31 cellular contexts compared by ENCODE assay signal in genomic region chr5:59412428-59412827, GRCh38.
"Had no signal": no experiment of that assay in that cellular context is flagged by ENCODE, and none has a peak within 500 bp of the region (broad histone marks: within the 10 kb centered on the region; RNA-seq: fewer than 3 reads in every experiment).

No MANE protein-coding gene starts in this region.

- H3K9me3 ChIP-seq: lower lobe of right lung, neutrophil, testis, thyroid gland, vagina had no signal

- H3K4me1 ChIP-seq: lower lobe of right lung, neural progenitor cell, parathyroid adenoma, testis, thyroid gland, upper lobe of left lung, vagina had no signal

- H3K9ac ChIP-seq: neural progenitor cell, parathyroid adenoma had no signal

- H3K27me3 Mint-ChIP-seq: stimulated activated memory B cell treated with anti-CD40 and anti-IgM and Interleukin-4, amounts not matched to agents 10 μg/mL and 1 μg/mL and 100 μg/mL, for 72 hours had no signal

- H3K27ac Mint-ChIP-seq: naive thymus-derived CD8-positive, alpha-beta T cell; nephron; neural progenitor cell; stimulated activated memory B cell treated with anti-CD40 and anti-IgM and Interleukin-4, amounts not matched to agents 10 μg/mL and 1 μg/mL and 100 μg/mL, for 72 hours; stimulated activated naive CD8-positive, alpha-beta T cell treated with anti-CD3 and anti-CD28 coated beads, Interleukin-15, amount 100 ng/mL, for 72 hours had no signal

- DNase-seq: hippocampal formation; kidney glomerular epithelial cell; left cardiac atrium; left ventricle myocardium superior; lower lobe of right lung; mammary epithelial cell; mesenchymal stem cell; naive thymus-derived CD8-positive, alpha-beta T cell; occipital lobe; retina; right cardiac atrium; sigmoid colon; stimulated activated CD4-positive, alpha-beta T cell treated with anti-CD3 and anti-CD28 coated beads, Interleukin-1b, Interleukin-23, amount 100 ng/mL, for 48 hours; stimulated activated CD4-positive, alpha-beta T cell treated with anti-CD3 and anti-CD28 coated beads, Interleukin-2, amount 100 ng/mL, for 48 hours; stimulated activated CD4-positive, alpha-beta T cell treated with anti-CD3 and anti-CD28 coated beads, Interleukin-4, amount 100 ng/mL, for 4 hours; stimulated activated CD8-positive, alpha-beta memory T cell treated with anti-CD3 and anti-CD28 coated beads, Interleukin-4, amount 100 ng/mL, for 48 hours; stimulated activated naive CD4-positive, alpha-beta T cell treated with Interleukin-2 at 50 U/mL for 16 hours; stimulated activated naive CD8-positive, alpha-beta T cell treated with anti-CD3 and anti-CD28 coated beads, Interleukin-15, amount 100 ng/mL, for 72 hours; substantia nigra; testis; thyroid gland; transverse colon had no signal

- H3K4me3 ChIP-seq: lower lobe of right lung, neural progenitor cell, sigmoid colon, smooth muscle cell, testis, thyroid gland, transverse colon, upper lobe of left lung, vagina had no signal

- H3K27ac ChIP-seq: lower lobe of right lung, neural progenitor cell, neutrophil, parathyroid adenoma, sigmoid colon, testis, thyroid gland, transverse colon, upper lobe of left lung, vagina had no signal

- H3K27me3 ChIP-seq: neural progenitor cell, neutrophil, sigmoid colon, testis, thyroid gland, transverse colon, upper lobe of left lung, vagina had no signal

- H3K36me3 ChIP-seq: lower lobe of right lung, neural progenitor cell, neutrophil, sigmoid colon, thyroid gland, transverse colon, upper lobe of left lung, vagina had no signal

- H3K4me1 Mint-ChIP-seq: naive thymus-derived CD8-positive, alpha-beta T cell; nephron; neural progenitor cell; stimulated activated memory B cell treated with anti-CD40 and anti-IgM and Interleukin-4, amounts not matched to agents 10 μg/mL and 1 μg/mL and 100 μg/mL, for 72 hours; stimulated activated naive CD8-positive, alpha-beta T cell treated with anti-CD3 and anti-CD28 coated beads, Interleukin-15, amount 100 ng/mL, for 72 hours had no signal

- ATAC-seq: left cardiac atrium; left lobe of liver; left ventricle myocardium superior; lower lobe of right lung; naive thymus-derived CD8-positive, alpha-beta T cell; right cardiac atrium; stimulated activated memory B cell treated with anti-CD40 and anti-IgM and Interleukin-4, amounts not matched to agents 10 μg/mL and 1 μg/mL and 100 μg/mL, for 72 hours; stimulated activated naive CD8-positive, alpha-beta T cell treated with anti-CD3 and anti-CD28 coated beads, Interleukin-15, amount 100 ng/mL, for 72 hours had no signal

- H3K36me3 Mint-ChIP-seq: neural progenitor cell had no signal

- H3K4me3 Mint-ChIP-seq: naive thymus-derived CD8-positive, alpha-beta T cell; nephron; neural progenitor cell; stimulated activated memory B cell treated with anti-CD40 and anti-IgM and Interleukin-4, amounts not matched to agents 10 μg/mL and 1 μg/mL and 100 μg/mL, for 72 hours; stimulated activated naive CD8-positive, alpha-beta T cell treated with anti-CD3 and anti-CD28 coated beads, Interleukin-15, amount 100 ng/mL, for 72 hours had no signal
